In the genomic region with DNA sequence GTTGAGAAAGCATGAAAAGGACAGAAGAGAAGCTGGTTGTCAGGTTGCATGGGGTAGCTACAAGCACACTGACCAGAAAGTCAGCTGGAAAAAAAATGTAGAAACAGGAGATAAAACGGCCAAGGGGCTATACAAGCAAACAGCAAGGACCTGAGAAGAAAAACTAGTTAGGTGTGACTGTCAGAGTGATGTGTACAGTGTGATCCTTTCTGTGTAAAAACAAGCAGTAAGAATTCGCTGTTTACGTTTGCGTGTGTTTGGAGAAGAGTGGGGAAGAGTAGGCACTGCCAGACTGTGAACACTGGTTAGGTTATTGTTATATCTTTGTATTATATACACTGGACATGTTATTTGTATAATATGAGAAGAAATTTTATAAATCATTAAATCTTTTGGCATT, we compare ENCODE assay signal across 16 cellular contexts. TPM values are rescaled to one million over a fixed set of nuclear protein-coding genes. Genes with fewer than 3 reads are reported as not detected.
A peak's percentile ranks its signal among the peaks of the same experiment; 100 is the strongest.
DNase-seq lines count a peak whose midpoint lies in the region; ATAC-seq and TF ChIP-seq lines count a peak whose summit lies in the region.
"Had no signal": no experiment of that assay in that cellular context is flagged by ENCODE, and none has a peak within 500 bp of the region (broad histone marks: within the 10 kb centered on the region; RNA-seq: fewer than 3 reads in every experiment).

No MANE protein-coding gene starts in this region.

- H3K36me3 Mint-ChIP-seq in activated T-cell treated with anti-CD3 and anti-CD28 coated beads, Interleukin-2, amount 50 U/mL, for 4 hours (ENCODE audit: insufficient read depth), result peaks cover 8% of the 10 kb centered on the region

- H4K20me1 ChIP-seq in PC-9 (ENCODE audit: insufficient read depth), result no peaks in the 10 kb centered on the region

- peaks cover 71% of the 10 kb centered on the region for H3K4me1 Mint-ChIP-seq in activated T-cell treated with anti-CD3 and anti-CD28 coated beads, Interleukin-2, amount 50 U/mL, for 4 hours (ENCODE audit: low read depth)

- H3K4me2 ChIP-seq in PC-9, result peak overlapping the region; percentile 15

- H2AFZ ChIP-seq in PC-9, result no peak overlapping the region

- peaks cover 52% of the 10 kb centered on the region for H3F3A ChIP-seq in PC-9 (ENCODE audit: insufficient read depth, low read depth)

- H3K79me2 ChIP-seq in PC-9 (ENCODE audit: low read depth), result peaks cover 81% of the 10 kb centered on the region

- no peaks in the 10 kb centered on the region for H3K9me2 ChIP-seq in PC-9 (ENCODE audit: insufficient read depth)

- POLR2A ChIA-PET in PC-9 (lab: Charles Lee; ENCODE audit: unreplicated experiment), result interaction anchor here (0.7 kb wide), 1 partner anchor 28 kb away, joined by 6 read pairs; no protein-coding TSS in a partner anchor

- 82% methylated on average over 4 of the region's 4 CpGs for WGBS in thymus
- WGBS in adrenal gland, 4 donors, result 76 to 81% (median 79%) methylated on average over 4 of the region's 4 CpGs
- WGBS in testis, 2 donors, result 68 to 73% methylated on average over 4 of the region's 4 CpGs

- TF ChIP-seq CTCF in PC-9 (conservative IDR thresholded peaks at IDR 0.05), result no peak
- TF ChIP-seq CTCF in left lung (IDR thresholded peaks at IDR 0.05), result no peak
- no peak for TF ChIP-seq CTCF in adrenal gland (IDR thresholded peaks at IDR 0.05)
- no peak for TF ChIP-seq CTCF in testis (IDR thresholded peaks at IDR 0.05)

- H3K36me3 ChIP-seq in PC-9 (ENCODE audit: low read depth) (peaks cover 9% of the 10 kb centered on the region), left lung (no peaks in the 10 kb centered on the region), thymus (ENCODE audit: control insufficient read depth, insufficient read depth) (peaks cover 4% of the 10 kb centered on the region), adrenal gland (replicated peaks in 1 of 2) (no peaks in the 10 kb centered on the region), testis (ENCODE audit: low read depth, missing control alignments) (no peaks in the 10 kb centered on the region)

- H3K4me3 ChIP-seq in PC-9, result no peak overlapping the region
- H3K4me3 ChIP-seq in left lung, result no peak overlapping the region
- H3K4me3 ChIP-seq in thymus (ENCODE audit: low read length), result no peak overlapping the region
- no peak overlapping the region for H3K4me3 ChIP-seq in adrenal gland
- H3K4me3 ChIP-seq in testis, result no peak overlapping the region

- CTCF ChIA-PET in PC-9 (lab: Charles Lee), result interaction anchor here (0.6 to 0.7 kb wide), 7 partner anchors 14 to 767 kb away, joined by 3 to 24 read pairs (median 3); no protein-coding TSS in a partner anchor

- H3K27me3 Mint-ChIP-seq in activated T-cell treated with anti-CD3 and anti-CD28 coated beads, Interleukin-2, amount 50 U/mL, for 4 hours (ENCODE audit: low read depth), result no peaks in the 10 kb centered on the region

- H3K27ac ChIP-seq in PC-9 (peak overlapping the region; percentile 94), left lung (peak overlapping the region; percentile 80 to 81), thymus (ENCODE audit: low read depth) (peak overlapping the region; percentile 18), adrenal gland (no peak overlapping the region), testis (no peak overlapping the region)

- no peak for TF ChIP-seq POLR2A in adrenal gland (IDR thresholded peaks at IDR 0.05)
- no peak for TF ChIP-seq POLR2A in testis (IDR thresholded peaks at IDR 0.05)

- H3K4me3 Mint-ChIP-seq in activated T-cell treated with anti-CD3 and anti-CD28 coated beads, Interleukin-2, amount 50 U/mL, for 4 hours, result peak overlapping the region; percentile 1
- H3K4me3 Mint-ChIP-seq: nephron progenitor cell had no signal

- no peak for ATAC-seq in activated T-cell treated with anti-CD3 and anti-CD28 coated beads, Interleukin-2, amount 50 U/mL, for 4 hours
- ATAC-seq in left lung, result peak; percentile 8

- DNase-seq in activated T-cell treated with anti-CD3 and anti-CD28 coated beads, Interleukin-2, amount 50 U/mL, for 4 hours, result no peak
- DNase-seq in activated T-cell treated with anti-CD3 and anti-CD28 coated beads for 4 hours, result no peak
- DNase-seq in PC-9, result no peak
- no peak for DNase-seq in left lung
- DNase-seq in adrenal gland, result no peak
- no peak for DNase-seq in glomerular visceral epithelial cell (ENCODE audit: extremely low spot score)
- no peak for DNase-seq in testis
- DNase-seq: ACHN; activated CD4-positive, CD25-positive, alpha-beta regulatory T cell treated with anti-CD3 and anti-CD28 coated beads, Interleukin-2, amount 50 U/mL, for 72 hours; activated CD8-positive, alpha-beta memory T cell treated with anti-CD3 and anti-CD28 coated beads, Interleukin-2, amount 50 U/mL, for 48 hours; anterior cingulate cortex; dermis blood vessel endothelial cell; H7; hypothalamus; nephron progenitor cell had no signal

- no peaks in the 10 kb centered on the region; the same call in 1 of the 2 replicates for H3K9me3 ChIP-seq in PC-9 (ENCODE audit: insufficient read depth, low read depth)
- no peaks in the 10 kb centered on the region for H3K9me3 ChIP-seq in left lung
- H3K9me3 ChIP-seq in thymus (ENCODE audit: control insufficient read depth), result no peaks in the 10 kb centered on the region
- H3K9me3 ChIP-seq in adrenal gland (replicated peaks in 1 of 3), result no peaks in the 10 kb centered on the region
- H3K9me3 ChIP-seq in testis, result no peaks in the 10 kb centered on the region

- BruUV-seq in PC-9 (replicated peaks; lab: Mats Ljungman, UMichigan), result no TSS peak

- H3K4me1 ChIP-seq in PC-9 (replicated peaks; ENCODE audit: insufficient read depth) (peaks cover 71% of the 10 kb centered on the region), left lung (peaks cover 59 to 99% of the 10 kb centered on the region in 2 donors), thymus (ENCODE audit: control insufficient read depth, insufficient read depth, low read length) (peaks cover 7% of the 10 kb centered on the region), adrenal gland (replicated peaks in 1 of 2) (peaks cover 23 to 59% of the 10 kb centered on the region in 2 donors), testis (peaks cover 20% of the 10 kb centered on the region)

- H3K9me3 Mint-ChIP-seq in activated T-cell treated with anti-CD3 and anti-CD28 coated beads, Interleukin-2, amount 50 U/mL, for 4 hours, result no peaks in the 10 kb centered on the region

- H3K27me3 ChIP-seq in PC-9 (ENCODE audit: insufficient read depth, low read depth), result no peaks in the 10 kb centered on the region
- H3K27me3 ChIP-seq in left lung, result no peaks in the 10 kb centered on the region
- H3K27me3 ChIP-seq in thymus (ENCODE audit: control insufficient read depth, insufficient read depth), result no peaks in the 10 kb centered on the region
- no peaks in the 10 kb centered on the region for H3K27me3 ChIP-seq in adrenal gland
- H3K27me3 ChIP-seq in testis, result no peaks in the 10 kb centered on the region

- intact Hi-C loops in PC-9 (cut with micrococcal nuclease; ENCODE audit: unreplicated experiment), result no loop called here
- intact Hi-C loops in left lung (cut with DNase I), result no loop called here
- intact Hi-C loops in adrenal gland (cut with DNase I), result no loop called here
- intact Hi-C loops in testis (cut with DNase I; ENCODE audit: low total_unique reads), result no loop called here

RNA-seq across cellular contexts. Expression of a gene that starts 28.1 kb away (rescaled TPM):
- 10 to 100 TPM; 72.0 to 87.9 (median 72.3) TPM for total RNA-seq in activated T-cell treated with anti-CD3 and anti-CD28 coated beads, Interleukin-2, amount 50 U/mL, for 4 hours
- total RNA-seq in PC-9 (2021) (46.3 and 59.8 TPM in 2 replicates), left lung (10 to 100 TPM; 70.7 to 98.6 TPM), adrenal gland (10 to 100 TPM; 31.0 to 49.2 (median 36.3) TPM), testis (10 to 100 TPM; 42.0 to 44.3 TPM)
- polyA plus RNA-seq in thymus (56.1 TPM), adrenal gland (10 to 100 TPM; 17.0 to 49.0 (median 24.5) TPM), testis (ENCODE audit: insufficient read depth, low read depth, low replicate concordance) (44.0 TPM)

Comparison
In these comparisons a context has a peak if more than half of its experiments do, and no peak if none do; other contexts are left out.
1. H3K27ac ChIP-seq: peak in PC-9 (single experiment), left lung (2 of 2) and thymus (single experiment); none in adrenal gland (0 of 5) and testis (0 of 2).